In genomic region chr17:45230410-45230786, GRCh38 we compare ENCODE assay signal across 12 cellular contexts. TPM values are rescaled to one million over a fixed set of nuclear protein-coding genes. Genes with fewer than 3 reads are reported as not detected.
DNase-seq lines count a peak whose midpoint lies in the region; ATAC-seq, FAIRE-seq and TF ChIP-seq lines count a peak whose summit lies in the region.
"Had no signal": no experiment of that assay in that cellular context is flagged by ENCODE, and none has a peak within 500 bp of the region (broad histone marks: within the 10 kb centered on the region; RNA-seq: fewer than 3 reads in every experiment).

No MANE protein-coding gene starts in this region.

- DNase-seq in heart right ventricle (no peak), cardiac septum (ENCODE audit: low spot score) (no peak), upper lobe of left lung (no peak), frontal cortex (ENCODE audit: low spot score in 2 of 2) (no peak), superior temporal gyrus (ENCODE audit: extremely low spot score) (no peak)
- no peak for DNase-seq in activated CD8-positive, alpha-beta T cell treated with anti-CD3 and anti-CD28 coated beads for 36 hours
- DNase-seq: BE2C, body of pancreas had no signal

- POLR2A ChIA-PET in activated CD8-positive, alpha-beta T cell treated with anti-CD3 and anti-CD28 coated beads for 36 hours (lab: Charles Lee): interaction anchor here (0.6 to 23.2 kb wide), 6 partner anchors 7 to 1014 kb away, joined by 3 to 399 read pairs (median 116); partner anchors contain the start of genes FMNL1, HEXIM1 and MAP3K14

- H3K27me3 ChIP-seq in heart right ventricle (no peaks in the 10 kb centered on the region), muscle layer of duodenum (ENCODE audit: low read depth, low read length) (no peaks in the 10 kb centered on the region), upper lobe of left lung (no peaks in the 10 kb centered on the region)
- H3K27me3 ChIP-seq: BE2C, body of pancreas had no signal

- CTCF ChIA-PET in activated CD8-positive, alpha-beta T cell treated with anti-CD3 and anti-CD28 coated beads for 36 hours (lab: Charles Lee): interaction anchor here (0.6 to 14.5 kb wide), 17 partner anchors 9 to 162 kb away, joined by 3 to 406 read pairs (median 6); partner anchors contain the start of genes ACBD4 and FMNL1

- H3K27ac ChIP-seq in heart right ventricle (peak overlapping the region in 7 of 10 donors; percentile 73 to 91 (median 82)), muscle layer of duodenum (ENCODE audit: low read length) (peak overlapping the region; percentile 77), upper lobe of left lung (peak overlapping the region in 3 of 4 donors; percentile 65 to 93 (median 91))

- peaks cover 24 to 82% (median 63%) of the 10 kb centered on the region in 9 donors for H3K4me1 ChIP-seq in heart right ventricle
- H3K4me1 ChIP-seq in muscle layer of duodenum (ENCODE audit: control insufficient read depth in 1 of 2, insufficient read depth in 2 of 2, low read length in 2 of 2): peaks cover 24 to 31% of the 10 kb centered on the region in 2 donors
- peaks cover 30 to 67% (median 52%) of the 10 kb centered on the region in 4 donors for H3K4me1 ChIP-seq in upper lobe of left lung
- H3K4me1 ChIP-seq: HAP-1 had no signal

- ATAC-seq in heart right ventricle (no peak), upper lobe of left lung (ENCODE audit: low FRiP score in 2 of 2) (no peak), GM21717 (IDR thresholded peaks at IDR 0.05; ENCODE audit: unreplicated experiment) (no peak)
- no peak for ATAC-seq in activated CD8-positive, alpha-beta T cell treated with anti-CD3 and anti-CD28 coated beads for 36 hours
- ATAC-seq: body of pancreas had no signal

- H3K9me3 ChIP-seq in heart right ventricle: no peaks in the 10 kb centered on the region
- no peaks in the 10 kb centered on the region for H3K9me3 ChIP-seq in muscle layer of duodenum (ENCODE audit: control insufficient read depth in 1 of 2, low read length in 2 of 2)
- no peaks in the 10 kb centered on the region for H3K9me3 ChIP-seq in upper lobe of left lung
- H3K9me3 ChIP-seq: BE2C, body of pancreas, HAP-1 had no signal

- H3K27ac Mint-ChIP-seq in activated CD8-positive, alpha-beta T cell treated with anti-CD3 and anti-CD28 coated beads for 36 hours: peak overlapping the region; percentile 99

- no peaks in the 10 kb centered on the region for H3K9me3 Mint-ChIP-seq in activated CD8-positive, alpha-beta T cell treated with anti-CD3 and anti-CD28 coated beads for 36 hours

- no peak for FAIRE-seq in frontal cortex (lab: Jason Lieb, UNC)

- no peak for TF ChIP-seq CTCF in heart right ventricle (IDR thresholded peaks at IDR 0.05)
- no peak for TF ChIP-seq CTCF in activated CD8-positive, alpha-beta T cell treated with anti-CD3 and anti-CD28 coated beads for 36 hours (IDR thresholded peaks at IDR 0.05)
- TF ChIP-seq CTCF in upper lobe of left lung (IDR thresholded peaks at IDR 0.05): no peak

- peaks cover 80% of the 10 kb centered on the region for H3K4me1 Mint-ChIP-seq in activated CD8-positive, alpha-beta T cell treated with anti-CD3 and anti-CD28 coated beads for 36 hours (ENCODE audit: low read depth)

- peak overlapping the region; percentile 99 for H3K4me3 Mint-ChIP-seq in activated CD8-positive, alpha-beta T cell treated with anti-CD3 and anti-CD28 coated beads for 36 hours

- intact Hi-C loops in heart right ventricle (cut with DNase I): loop anchor here in 1 of 10 donors (5.0 kb wide), 1 partner anchor 152 kb away; no protein-coding TSS in a partner anchor
- intact Hi-C loops in cardiac septum (cut with DNase I): no loop called here
- intact Hi-C loops in activated CD8-positive, alpha-beta T cell treated with anti-CD3 and anti-CD28 coated beads for 36 hours (cut with micrococcal nuclease): no loop called here

- H3K4me3 ChIP-seq in heart right ventricle (no peak overlapping the region), muscle layer of duodenum (ENCODE audit: low read depth in 1 of 2, low read length in 2 of 2) (no peak overlapping the region), upper lobe of left lung (no peak overlapping the region)
- H3K4me3 ChIP-seq: body of pancreas, HAP-1 had no signal

- H3K36me3 Mint-ChIP-seq in activated CD8-positive, alpha-beta T cell treated with anti-CD3 and anti-CD28 coated beads for 36 hours (ENCODE audit: low read depth): peaks cover 66% of the 10 kb centered on the region

- peaks cover 0 to 32% (median 0%) of the 10 kb centered on the region in 9 donors for H3K36me3 ChIP-seq in heart right ventricle
- no peaks in the 10 kb centered on the region for H3K36me3 ChIP-seq in muscle layer of duodenum (ENCODE audit: control insufficient read depth in 1 of 2, insufficient read depth in 2 of 2, low read length in 2 of 2)
- H3K36me3 ChIP-seq in upper lobe of left lung: peaks cover 0 to 11% (median 3%) of the 10 kb centered on the region in 4 donors
- H3K36me3 ChIP-seq: BE2C, HAP-1 had no signal

- TF ChIP-seq EP300 in upper lobe of left lung (IDR thresholded peaks at IDR 0.05): no peak

- TF ChIP-seq POLR2A in upper lobe of left lung (IDR thresholded peaks at IDR 0.05): no peak

- H3K27me3 Mint-ChIP-seq in activated CD8-positive, alpha-beta T cell treated with anti-CD3 and anti-CD28 coated beads for 36 hours: no peaks in the 10 kb centered on the region

- WGBS in heart right ventricle, 2 donors: 89 to 93% methylated on average over 4 of the region's 4 CpGs
- WGBS in upper lobe of left lung, 2 donors: 82 to 89% methylated on average over 2 to 4 of the region's 4 CpGs

RNA-seq across cellular contexts. Expression of gene FMNL1, which starts 8.7 kb away (rescaled TPM):
- total RNA-seq in heart right ventricle (10 to 100 TPM in 5 of 10 donors, 1 to 10 TPM in 5; 6.3 to 28.7 (median 9.8) TPM), cardiac septum (12.2 TPM), upper lobe of left lung (100 to 1,000 TPM in 3 of 6 donors, 10 to 100 TPM in 3; 42.9 to 119 (median 98.3) TPM), frontal cortex (4.1 TPM)
- 10 to 100 TPM in 1 of 2 donors, 1 to 10 TPM in 1; 5.3 to 11.1 TPM for polyA plus RNA-seq in heart right ventricle
- total RNA-seq in activated CD8-positive, alpha-beta T cell treated with anti-CD3 and anti-CD28 coated beads for 36 hours: 100 to 1,000 TPM; 285 to 298 TPM

RNA-seq across cellular contexts. Expression of gene SPATA32, which starts 31.5 kb away (rescaled TPM):
- total RNA-seq in heart right ventricle (under 1 TPM in 2 of 10 donors, not detected in 8; 0.13 to 0.16 TPM), cardiac septum (not detected), upper lobe of left lung (under 1 TPM in 1 of 6 donors, not detected in 5; 0.20 TPM), frontal cortex (not detected)
- polyA plus RNA-seq in heart right ventricle: not detected
- total RNA-seq in activated CD8-positive, alpha-beta T cell treated with anti-CD3 and anti-CD28 coated beads for 36 hours: under 1 TPM; 0.27 to 0.63 TPM
- total RNA-seq: myocyte had no signal
